Comparison of ENCODE assay signal across 1 cellular context in genomic region chr2:15916-16315, GRCh38. TPM values are rescaled to one million over a fixed set of nuclear protein-coding genes. Genes with fewer than 3 reads are reported as not detected.
"Had no signal": no experiment of that assay in that cellular context is flagged by ENCODE, and none has a peak within 500 bp of the region (broad histone marks: within the 10 kb centered on the region; RNA-seq: fewer than 3 reads in every experiment).

No MANE protein-coding gene starts in this region.

RNA-seq across cellular contexts. Expression of gene FAM110C, which starts 30.4 kb away (rescaled TPM):
- total RNA-seq: SJCRH30 had no signal
